In the genomic region with DNA sequence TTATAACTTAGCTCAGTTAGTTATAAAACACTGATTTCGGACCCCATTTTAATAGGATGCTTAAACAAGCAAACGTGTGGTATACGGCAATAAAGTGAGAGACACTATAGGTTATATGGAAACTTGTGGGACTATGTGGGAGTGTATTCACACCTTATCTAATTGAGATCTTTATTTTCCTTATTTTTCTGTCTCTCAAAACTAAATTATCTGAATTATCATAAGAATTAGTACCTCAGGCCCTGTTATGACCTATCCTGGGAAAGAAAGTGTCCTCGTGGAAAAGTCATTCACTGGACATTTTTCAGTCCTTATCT, we compare ENCODE assay signal across 1 cellular context.
TF ChIP-seq lines count a peak whose summit lies in the region.

No MANE protein-coding gene starts in this region.

TF ChIP-seq in endothelial cell of umbilical vein, 7 proteins besides CTCF, POLR2A, EP300 and RAD21:
- TF ChIP-seq MYC (IDR thresholded peaks at IDR 0.05; ENCODE audit: low read depth, low read length) (no peak), MAX (IDR thresholded peaks at IDR 0.05; ENCODE audit: insufficient read depth, insufficient read length) (no peak), EZH2 (IDR thresholded peaks at IDR 0.05; ENCODE audit: borderline replicate concordance, low read depth, low read length, severe bottlenecking) (no peak), POLR2AphosphoS5 (IDR thresholded peaks at IDR 0.05; ENCODE audit: insufficient read depth, low read depth, low read length) (no peak)
